Comparison of ENCODE assay signal across 1 cellular context in the genomic region with DNA sequence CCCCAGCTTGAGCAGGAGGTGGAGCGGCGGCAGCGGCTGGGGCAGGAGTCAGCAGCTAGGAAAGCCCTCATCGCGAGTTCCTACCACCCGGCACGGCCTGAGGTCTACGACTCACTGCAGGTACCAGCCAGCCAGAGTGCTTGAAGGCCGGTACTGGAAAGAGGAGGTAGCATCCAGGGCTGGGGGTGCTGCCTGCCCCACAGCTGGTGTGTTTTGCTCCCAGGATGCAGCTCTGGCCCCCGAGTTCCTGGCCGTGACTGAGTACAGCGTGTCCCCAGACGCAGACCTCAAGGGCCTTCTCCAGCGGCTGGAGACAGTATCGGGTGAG.
TF ChIP-seq lines count a peak whose summit lies in the region.

No MANE protein-coding gene starts in this region.

TF ChIP-seq in IMR-90, 13 proteins besides CTCF, POLR2A, EP300 and RAD21:
- TF ChIP-seq BHLHE40 (IDR thresholded peaks at IDR 0.05; ENCODE audit: low read depth, low read length) (no peak), ELK1 (IDR thresholded peaks at IDR 0.05; ENCODE audit: borderline replicate concordance, low read depth, low read length) (no peak), RFX5 (IDR thresholded peaks at IDR 0.05; ENCODE audit: low read depth, low read length) (no peak), USF2 (IDR thresholded peaks at IDR 0.05; ENCODE audit: low read depth, low read length) (no peak), NFE2L2 (IDR thresholded peaks at IDR 0.05; ENCODE audit: low read depth, low read length) (no peak), SMC3 (IDR thresholded peaks at IDR 0.05; ENCODE audit: low read depth, low read length) (no peak), MXI1 (IDR thresholded peaks at IDR 0.05; ENCODE audit: borderline replicate concordance, low read depth, low read length) (no peak), FOS (IDR thresholded peaks at IDR 0.05; ENCODE audit: low read depth, low read length) (no peak), MAZ (IDR thresholded peaks at IDR 0.05; ENCODE audit: borderline replicate concordance, low read depth, low read length) (no peak), CEBPB (IDR thresholded peaks at IDR 0.05; ENCODE audit: low read depth, low read length) (no peak), MAFK (IDR thresholded peaks at IDR 0.05; ENCODE audit: low read depth, low read length) (no peak), CHD1 (IDR thresholded peaks at IDR 0.05; ENCODE audit: low read depth, low read length) (no peak), RCOR1 (IDR thresholded peaks at IDR 0.05; ENCODE audit: insufficient replicate concordance, low read length) (no peak)
